Comparison of ENCODE assay signal across 18 cellular contexts in the genomic region with DNA sequence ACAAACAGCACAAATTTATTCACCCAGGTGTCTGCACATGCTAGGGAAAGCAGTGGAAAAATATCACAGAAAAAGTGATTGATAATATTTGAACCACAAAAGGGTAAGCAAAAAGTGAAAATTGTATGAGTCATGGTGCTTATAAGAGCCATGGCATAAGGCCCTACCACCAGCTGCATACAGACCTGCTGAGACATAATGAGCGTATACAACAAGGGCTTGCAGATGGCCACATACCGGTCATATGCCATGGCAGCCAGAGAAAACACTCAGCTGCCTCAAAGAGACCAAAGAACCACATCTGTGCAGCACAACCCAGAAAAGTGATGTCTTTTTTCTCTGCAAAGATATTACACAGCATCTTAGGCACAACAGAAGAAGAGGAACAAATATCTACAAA.
DNase-seq lines count a peak whose midpoint lies in the region; FAIRE-seq and TF ChIP-seq lines count a peak whose summit lies in the region.
"Had no signal": no experiment of that assay in that cellular context is flagged by ENCODE, and none has a peak within 500 bp of the region (broad histone marks: within the 10 kb centered on the region; RNA-seq: fewer than 3 reads in every experiment).

No MANE protein-coding gene starts in this region.

- no peak overlapping the region for H3K27ac Mint-ChIP-seq in nephron progenitor cell
- H3K27ac Mint-ChIP-seq: CD4-positive, CD25-positive, alpha-beta regulatory T cell; CD8-positive, alpha-beta memory T cell had no signal

- no peaks in the 10 kb centered on the region for H3K9me3 ChIP-seq in MG63
- H3K9me3 ChIP-seq: BE2C, HAP-1 had no signal

- FAIRE-seq in urothelium cell line (lab: Jason Lieb, UNC) = no peak
- FAIRE-seq: G401.6, GM12891, GM19239, K562 had no signal

- DNase-seq in HT1080 (ENCODE audit: low read depth) = peak; percentile 55
- DNase-seq in MG63 = peak; percentile 18
- DNase-seq in epithelial cell of esophagus (ENCODE audit: low read depth) = peak; percentile 9
- DNase-seq in urothelium cell line (ENCODE audit: low spot score) = peak; percentile 7
- DNase-seq in nephron progenitor cell = no peak
- no peak for DNase-seq in mucosa of gallbladder (ENCODE audit: low spot score)
- DNase-seq: BE2C; C1 segment of cervical spinal cord; CD4-positive, CD25-positive, alpha-beta regulatory T cell; CD8-positive, alpha-beta memory T cell; COR-L47; DMS153; GM23248 had no signal

- H3K4me3 ChIP-seq in MG63 = no peak overlapping the region
- no peak overlapping the region for H3K4me3 ChIP-seq in epithelial cell of esophagus (ENCODE audit: low read length)
- H3K4me3 ChIP-seq: GM23248, HAP-1, K562 had no signal

- TF ChIP-seq CTCF in epithelial cell of esophagus (IDR thresholded peaks at IDR 0.05; ENCODE audit: insufficient read depth, low read depth, low read length, missing control alignments) (no peak), nephron progenitor cell (IDR thresholded peaks at IDR 0.05) (no peak)

- H3K36me3 ChIP-seq in MG63 = no peaks in the 10 kb centered on the region
- H3K36me3 ChIP-seq: BE2C, HAP-1 had no signal

- no peaks in the 10 kb centered on the region for H3K27me3 Mint-ChIP-seq in nephron progenitor cell (ENCODE audit: low read depth, poor library complexity)
- H3K27me3 Mint-ChIP-seq: CD4-positive, CD25-positive, alpha-beta regulatory T cell; CD8-positive, alpha-beta memory T cell had no signal

- H3K9me3 Mint-ChIP-seq in nephron progenitor cell = no peaks in the 10 kb centered on the region

- H3K4me1 Mint-ChIP-seq in nephron progenitor cell = no peaks in the 10 kb centered on the region
- H3K4me1 Mint-ChIP-seq: CD4-positive, CD25-positive, alpha-beta regulatory T cell; CD8-positive, alpha-beta memory T cell had no signal

- no peaks in the 10 kb centered on the region for H3K27me3 ChIP-seq in MG63
- H3K27me3 ChIP-seq: BE2C had no signal

- no peaks in the 10 kb centered on the region for H3K36me3 Mint-ChIP-seq in nephron progenitor cell (ENCODE audit: low read depth)
- H3K36me3 Mint-ChIP-seq: CD4-positive, CD25-positive, alpha-beta regulatory T cell; CD8-positive, alpha-beta memory T cell had no signal

- H3K4me3 Mint-ChIP-seq in nephron progenitor cell = no peak overlapping the region
- H3K4me3 Mint-ChIP-seq: CD4-positive, CD25-positive, alpha-beta regulatory T cell; CD8-positive, alpha-beta memory T cell had no signal

Comparison
In these comparisons a context has a peak if more than half of its experiments do, and no peak if none do; other contexts are left out.
1. DNase-seq: peak in HT1080 (single experiment), MG63 (single experiment), epithelial cell of esophagus (single experiment) and urothelium cell line (single experiment); none in nephron progenitor cell (single experiment) and mucosa of gallbladder (single experiment).